In genomic region chrX:18149454-18149853, GRCh38 we compare ENCODE assay signal across 22 cellular contexts.
"Had no signal": no experiment of that assay in that cellular context is flagged by ENCODE, and none has a peak within 500 bp of the region (broad histone marks: within the 10 kb centered on the region; RNA-seq: fewer than 3 reads in every experiment).

No MANE protein-coding gene starts in this region.

- H3K9me3 ChIP-seq: body of pancreas, pancreas, thyroid gland had no signal

- ATAC-seq: activated CD4-positive, alpha-beta T cell treated with anti-CD3 and anti-CD28 coated beads for 36 hours; activated naive CD8-positive, alpha-beta T cell treated with anti-CD3 and anti-CD28 coated beads, Interleukin-2, amount 50 U/mL, for 24 hours; body of pancreas; esophagus mucosa; pancreas; right cardiac atrium; T-helper 17 cell had no signal

- H3K27ac ChIP-seq: body of pancreas, cardiac muscle cell, pancreas, psoas muscle, skin epidermis, thyroid gland had no signal

- H3K4me1 ChIP-seq: body of pancreas, pancreas, psoas muscle, thyroid gland had no signal

- H3K4me3 ChIP-seq: body of pancreas, cardiac muscle cell, pancreas, psoas muscle, skin epidermis, thyroid gland had no signal

- H3K36me3 ChIP-seq: cardiac muscle cell, pancreas, thyroid gland had no signal

- FAIRE-seq: frontal cortex had no signal

- H3K27me3 ChIP-seq: body of pancreas, cardiac muscle cell, pancreas, thyroid gland had no signal

- DNase-seq: activated B cell treated with CpG ODN at 0.5 μM for 24 hours; activated CD4-positive, alpha-beta T cell treated with anti-CD3 and anti-CD28 coated beads for 36 hours; activated CD4-positive, alpha-beta T cell treated with anti-CD3 and anti-CD28 coated beads, Interleukin-2, amount 50 U/mL, for 48 hours; activated gamma-delta T cell; activated naive CD4-positive, alpha-beta T cell treated with anti-CD3 and anti-CD28 coated beads, Interleukin-2, amount 50 U/mL, for 16 hours; activated naive CD8-positive, alpha-beta T cell treated with anti-CD3 and anti-CD28 coated beads, Interleukin-2, amount 50 U/mL, for 24 hours; body of pancreas; effector CD4-positive, alpha-beta T cell; hippocampal formation; left cardiac atrium; nephron progenitor cell; pancreas; psoas muscle; right cardiac atrium; stimulated activated CD4-positive, alpha-beta T cell treated with anti-CD3 and anti-CD28 coated beads, Interleukin-1b, Interleukin-23, amount 100 ng/mL, for 48 hours; substantia nigra; T-helper 17 cell; thyroid gland had no signal
